ENCODE assay signal across 14 cellular contexts in the genomic region with DNA sequence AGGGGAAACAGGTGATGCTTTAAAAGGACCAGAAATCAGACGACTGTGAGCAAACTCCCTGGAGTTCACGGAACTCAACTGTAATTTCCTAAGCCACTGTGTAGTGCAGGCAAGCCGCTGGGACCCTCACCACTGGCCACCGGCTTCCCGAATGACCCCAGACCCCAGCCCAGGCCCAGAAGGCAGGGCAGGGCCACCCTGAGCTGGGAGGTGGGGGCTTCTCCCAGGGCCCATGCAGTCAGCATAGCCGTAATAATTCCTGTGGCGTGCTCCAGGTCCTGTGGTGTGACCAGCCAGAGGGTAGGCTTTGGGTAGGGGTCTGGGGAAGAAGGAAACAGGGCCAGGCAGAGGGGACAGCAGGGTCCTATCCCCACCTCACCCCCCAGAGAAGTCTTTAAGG. TPM values are rescaled to one million over a fixed set of nuclear protein-coding genes. Genes with fewer than 3 reads are reported as not detected.
A peak's percentile ranks its signal among the peaks of the same experiment; 100 is the strongest.
DNase-seq lines count a peak whose midpoint lies in the region; ATAC-seq and TF ChIP-seq lines count a peak whose summit lies in the region.
"Had no signal": no experiment of that assay in that cellular context is flagged by ENCODE, and none has a peak within 500 bp of the region (broad histone marks: within the 10 kb centered on the region; RNA-seq: fewer than 3 reads in every experiment).

No MANE protein-coding gene starts in this region.

- TF ChIP-seq CTCF in endodermal cell (conservative IDR thresholded peaks at IDR 0.05) = no peak
- no peak for TF ChIP-seq CTCF in ovary (IDR thresholded peaks at IDR 0.05)

- no peak overlapping the region for H3K4me3 ChIP-seq in BLaER1
- no peak overlapping the region for H3K4me3 ChIP-seq in endodermal cell (ENCODE audit: low read length)
- H3K4me3 ChIP-seq in ovary = no peak overlapping the region

- H4K20me1 ChIP-seq in BLaER1 = peaks cover 70% of the 10 kb centered on the region

- intact Hi-C loops in ovary (cut with DNase I) = no loop called here

- peaks cover 47% of the 10 kb centered on the region for H3K27me3 Mint-ChIP-seq in endodermal cell (ENCODE audit: insufficient read depth)

- H3K4me2 ChIP-seq in BLaER1 = peak overlapping the region; percentile 15; the same call in 1 of the 2 replicates

- H3K27me3 ChIP-seq in BLaER1 = no peaks in the 10 kb centered on the region
- no peaks in the 10 kb centered on the region for H3K27me3 ChIP-seq in endodermal cell (ENCODE audit: control insufficient read depth, insufficient read depth, low read length, poor library complexity, severe bottlenecking)
- H3K27me3 ChIP-seq in ovary = no peaks in the 10 kb centered on the region

- H3K4me1 ChIP-seq in BLaER1 (peaks cover 50% of the 10 kb centered on the region), endodermal cell (ENCODE audit: control insufficient read depth, insufficient read depth, low read length) (peaks cover 4% of the 10 kb centered on the region), ovary (ENCODE audit: insufficient read depth) (peaks cover 5% of the 10 kb centered on the region)

- H3K27ac ChIP-seq in BLaER1 (no peak overlapping the region), endodermal cell (ENCODE audit: low read depth, low read length) (no peak overlapping the region), ovary (no peak overlapping the region)

- H3K9me3 ChIP-seq in BLaER1 = no peaks in the 10 kb centered on the region
- H3K9me3 ChIP-seq in endodermal cell (ENCODE audit: control insufficient read depth, low read length) = no peaks in the 10 kb centered on the region
- H3K9me3 ChIP-seq in ovary = no peaks in the 10 kb centered on the region

- H3K27ac Mint-ChIP-seq in endodermal cell = no peak overlapping the region

- peaks cover 7% of the 10 kb centered on the region for H3K36me3 Mint-ChIP-seq in endodermal cell (ENCODE audit: low read depth)

- peaks cover 10% of the 10 kb centered on the region for H3K4me1 Mint-ChIP-seq in endodermal cell

- no peak overlapping the region; the same call in 1 of the 2 replicates for H3K9ac ChIP-seq in BLaER1
- no peak overlapping the region for H3K9ac ChIP-seq in endodermal cell (ENCODE audit: extremely low read depth, low read length, poor library complexity, severe bottlenecking)

- ATAC-seq in HG03521 (IDR thresholded peaks at IDR 0.05; ENCODE audit: unreplicated experiment) = no peak
- ATAC-seq: PC-3 had no signal

- DNase-seq in activated effector memory CD4-positive, alpha-beta T cell treated with anti-CD3 and anti-CD28 coated beads, Interleukin-2, amount 50 U/mL, for 16 hours = peak; percentile 54
- DNase-seq in activated effector memory CD4-positive, alpha-beta T cell treated with Interleukin-2 at 50 U/mL for 16 hours = no peak
- DNase-seq in endodermal cell (peak; percentile 27), ovary (peak in 4 of 5 donors; percentile 5 to 24 (median 16)), SKM-1 treated with dmso at 0.1 percent for 144 hours (lab: John Stamatoyannopoulos, UW; ENCODE audit: unreplicated experiment) (no peak), DMS153 treated with DMSO at 0.1 percent for 48 hours (lab: John Stamatoyannopoulos, UW; ENCODE audit: unreplicated experiment) (no peak)
- DNase-seq: HCEC 1CT; NCI-H1092 treated with DMSO at 0.1 percent for 48 hours; NCI-H1694 treated with DMSO at 0.1 percent for 48 hours; NCI-H69; NK-92 treated with Interleukin-12 subunit alpha and Interleukin-12 subunit beta, amount 100 ng/mL, for 24 hours; PC-3 had no signal

- no peak for TF ChIP-seq EP300 in ovary (IDR thresholded peaks at IDR 0.05)

- 88 to 91% methylated on average over 6 to 7 of the region's 7 CpGs for WGBS in endodermal cell (ENCODE audit: insufficient coverage in 1 of 2, insufficient read length in 1 of 2), 2 experiments
- WGBS in ovary, 3 donors = 84 to 91% (median 87%) methylated on average over 7 of the region's 7 CpGs

- H3K36me3 ChIP-seq in BLaER1 (no peaks in the 10 kb centered on the region), endodermal cell (ENCODE audit: control insufficient read depth, insufficient read depth, low read length) (peaks cover 5% of the 10 kb centered on the region), ovary (no peaks in the 10 kb centered on the region)

- no peaks in the 10 kb centered on the region for H3K9me3 Mint-ChIP-seq in endodermal cell

- H3K4me3 Mint-ChIP-seq in endodermal cell = no peak overlapping the region

- TF ChIP-seq POLR2A in ovary (IDR thresholded peaks at IDR 0.05) = no peak

RNA-seq across cellular contexts. Expression of a gene that starts 3.5 kb away (rescaled TPM):
- total RNA-seq in endodermal cell = 100 to 1,000 TPM; 322 to 372 TPM
- polyA plus RNA-seq in endodermal cell (2013, experiment 1 of 2) = 397 TPM
- 397 TPM for polyA plus RNA-seq in endodermal cell (2013, experiment 2 of 2)
- total RNA-seq in ovary = 100 to 1,000 TPM; 209 to 345 (median 285) TPM
- 100 to 1,000 TPM; 179 to 307 TPM for polyA plus RNA-seq in ovary

RNA-seq across cellular contexts. Expression of a gene that starts 24.1 kb away (rescaled TPM):
- 10 to 100 TPM; 31.6 to 34.0 TPM for total RNA-seq in endodermal cell
- 27.6 TPM for polyA plus RNA-seq in endodermal cell (2013, experiment 1 of 2)
- polyA plus RNA-seq in endodermal cell (2013, experiment 2 of 2) = 24.7 TPM
- 10 to 100 TPM; 16.0 to 24.7 (median 21.0) TPM for total RNA-seq in ovary
- 10 to 100 TPM in 1 of 2 donors, 1 to 10 TPM in 1; 2.8 to 29.3 TPM for polyA plus RNA-seq in ovary

RNA-seq across cellular contexts. Expression of a gene that starts 30.1 kb away (rescaled TPM):
- 10 to 100 TPM; 57.6 to 66.7 TPM for total RNA-seq in endodermal cell
- polyA plus RNA-seq in endodermal cell (2013, experiment 1 of 2) = 72.3 TPM
- polyA plus RNA-seq in endodermal cell (2013, experiment 2 of 2) = 52.9 TPM
- total RNA-seq in ovary = 10 to 100 TPM; 36.4 to 98.5 (median 43.3) TPM
- polyA plus RNA-seq in ovary = 10 to 100 TPM; 14.6 to 87.5 TPM

Comparison
In these comparisons a context has a peak if more than half of its experiments do, and no peak if none do; other contexts are left out.
1. DNase-seq: peak in activated effector memory CD4-positive, alpha-beta T cell treated with anti-CD3 and anti-CD28 coated beads, Interleukin-2, amount 50 U/mL, for 16 hours (single experiment), endodermal cell (single experiment) and ovary (4 of 5); none in activated effector memory CD4-positive, alpha-beta T cell treated with Interleukin-2 at 50 U/mL for 16 hours (single experiment), SKM-1 treated with dmso at 0.1 percent for 144 hours (single experiment) and DMS153 treated with DMSO at 0.1 percent for 48 hours (single experiment).